ENCODE assay signal across 21 cellular contexts in the genomic region with DNA sequence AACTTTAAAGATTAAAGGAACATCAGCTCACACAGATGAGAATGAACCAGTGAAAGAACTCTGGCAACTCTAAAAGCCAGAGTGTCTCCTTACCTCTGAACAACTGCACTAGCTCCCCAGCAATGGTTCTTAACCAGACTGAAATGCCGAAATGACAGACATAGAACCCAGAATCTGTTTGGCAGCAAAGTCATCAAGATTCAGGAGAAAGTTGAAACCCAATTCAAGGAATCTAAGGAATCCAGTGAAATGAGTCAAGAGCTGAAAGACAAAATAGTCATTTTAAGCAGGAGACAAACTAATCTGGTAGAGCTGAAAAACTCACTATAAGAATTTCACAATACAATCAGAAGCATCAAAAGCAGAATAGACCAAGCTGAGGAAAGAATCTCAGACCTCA.
"Had no signal": no experiment of that assay in that cellular context is flagged by ENCODE, and none has a peak within 500 bp of the region (broad histone marks: within the 10 kb centered on the region; RNA-seq: fewer than 3 reads in every experiment).

No MANE protein-coding gene starts in this region.

- DNase-seq: activated CD4-positive, alpha-beta T cell treated with anti-CD3 and anti-CD28 coated beads, Interleukin-2, amount 10 ng/mL, durations not matched to agents 7 days and 5 days; activated CD4-positive, CD25-positive, alpha-beta regulatory T cell treated with anti-CD3 and anti-CD28 coated beads, Interleukin-2, amount 50 U/mL, for 72 hours; activated CD8-positive, alpha-beta T cell treated with anti-CD3 and anti-CD28 coated beads, Interleukin-2, amount 10 ng/mL, durations not matched to agents 7 days and 5 days; activated gamma-delta T cell treated with Interleukin-2 at 50 U/mL for 16 hours; cerebellar nuclear complex; cortex of kidney; gastrocnemius medialis; hippocampal formation; ovary; stimulated activated CD4-positive, alpha-beta T cell treated with anti-CD3 and anti-CD28 coated beads, Interleukin-4, amount 100 ng/mL, for 4 hours; stimulated activated naive CD8-positive, alpha-beta T cell treated with anti-CD3 and anti-CD28 coated beads, Interleukin-15, Interleukin-2, amounts not matched to agents 100 U/mL and 50 U/mL, for 24 hours; substantia nigra; T-cell; thyroid gland; upper lobe of right lung; WERI-Rb-1 had no signal

- H3K36me3 ChIP-seq: ascending aorta, gastrocnemius medialis, neutrophil, ovary, prostate gland, right atrium auricular region, thyroid gland, upper lobe of right lung, WERI-Rb-1 had no signal

- H3K27me3 ChIP-seq: ascending aorta, gastrocnemius medialis, neutrophil, ovary, right atrium auricular region, thyroid gland, upper lobe of right lung had no signal

- H3K4me3 ChIP-seq: ascending aorta, gastrocnemius medialis, ovary, prostate gland, right atrium auricular region, thyroid gland, upper lobe of right lung had no signal

- H3K27ac ChIP-seq: ascending aorta, epithelial cell of prostate, gastrocnemius medialis, neutrophil, ovary, prostate gland, right atrium auricular region, thyroid gland, upper lobe of right lung, WERI-Rb-1 had no signal

- H3K9me3 ChIP-seq: gastrocnemius medialis, neutrophil, prostate gland, thyroid gland, upper lobe of right lung had no signal

- ATAC-seq: activated CD8-positive, alpha-beta T cell treated with anti-CD3 and anti-CD28 coated beads, Interleukin-2, amount 10 ng/mL, durations not matched to agents 7 days and 5 days; gastrocnemius medialis; stimulated activated naive CD8-positive, alpha-beta T cell treated with anti-CD3 and anti-CD28 coated beads, Interleukin-15, Interleukin-2, amounts not matched to agents 100 U/mL and 50 U/mL, for 24 hours; T-cell; upper lobe of right lung had no signal

- H3K4me1 ChIP-seq: ascending aorta, gastrocnemius medialis, prostate gland, right atrium auricular region, thyroid gland, upper lobe of right lung had no signal
